14 cellular contexts compared by ENCODE assay signal in the genomic region with DNA sequence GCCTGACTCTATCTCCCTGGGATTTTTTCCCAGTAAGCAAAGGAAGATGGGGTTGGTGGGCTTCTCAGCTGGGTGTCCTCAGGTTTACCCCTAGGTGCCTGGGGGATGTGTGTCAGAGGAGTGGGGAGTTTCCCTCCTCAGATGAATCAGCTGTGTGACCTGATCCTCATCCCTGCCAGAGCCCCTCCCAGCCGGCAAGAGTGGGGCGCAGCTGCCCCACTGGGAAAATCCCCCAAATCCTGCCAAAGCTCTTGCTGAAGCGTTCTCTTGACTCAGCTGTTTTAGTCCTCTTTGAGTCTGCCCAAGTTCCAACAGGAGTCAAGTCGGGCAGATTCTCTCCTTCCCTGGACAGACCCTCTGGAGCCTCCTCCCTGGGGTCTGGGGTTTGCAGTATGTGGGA. TPM values are rescaled to one million over a fixed set of nuclear protein-coding genes. Genes with fewer than 3 reads are reported as not detected.
DNase-seq lines count a peak whose midpoint lies in the region; ATAC-seq, FAIRE-seq and TF ChIP-seq lines count a peak whose summit lies in the region.
"Had no signal": no experiment of that assay in that cellular context is flagged by ENCODE, and none has a peak within 500 bp of the region (broad histone marks: within the 10 kb centered on the region; RNA-seq: fewer than 3 reads in every experiment).

No MANE protein-coding gene starts in this region.

- peak; percentile 97 for DNase-seq in ELR (ENCODE audit: low read depth)
- peak; percentile 79 for DNase-seq in RCC 7860 (ENCODE audit: low spot score)
- peak; percentile 92 for DNase-seq in epithelial cell of esophagus (ENCODE audit: low read depth)
- peak; percentile 80 for DNase-seq in posterior vena cava (ENCODE audit: low spot score)
- DNase-seq in cerebellar nuclear complex (lab: John Stamatoyannopoulos, UW) = no peak
- DNase-seq: DMS 273 treated with DMSO at 0.1 percent for 48 hours, heart right ventricle, NCI-H146 had no signal

- intact Hi-C loops in posterior vena cava (cut with DNase I) = no loop called here

- ATAC-seq in GM18517 (IDR thresholded peaks at IDR 0.05; ENCODE audit: unreplicated experiment) (no peak), GM21619 (IDR thresholded peaks at IDR 0.05; ENCODE audit: unreplicated experiment) (no peak), GM19328 (IDR thresholded peaks at IDR 0.05; ENCODE audit: unreplicated experiment) (no peak)
- ATAC-seq: heart right ventricle had no signal

- no peak overlapping the region for H3K4me3 ChIP-seq in epithelial cell of esophagus (ENCODE audit: low read length)
- H3K4me3 ChIP-seq: cardiac muscle cell, heart right ventricle, tibial nerve had no signal

- TF ChIP-seq CTCF in epithelial cell of esophagus (IDR thresholded peaks at IDR 0.05; ENCODE audit: insufficient read depth, low read depth, low read length, missing control alignments) = no peak

- FAIRE-seq in RCC 7860 (lab: Jason Lieb, UNC) = no peak
- FAIRE-seq: GM18507 had no signal

RNA-seq across cellular contexts. Expression of gene C11orf68, which starts 6.0 kb away (rescaled TPM):
- 10 to 100 TPM; 35.7 to 36.0 TPM for total RNA-seq in posterior vena cava

RNA-seq across cellular contexts. Expression of gene DRAP1, which starts 6.4 kb away (rescaled TPM):
- 10 to 100 TPM; 76.0 to 92.2 TPM for total RNA-seq in posterior vena cava

RNA-seq across cellular contexts. Expression of gene FOSL1, which starts 12.7 kb away (rescaled TPM):
- 10 to 100 TPM in 1 of 2 donors, 1 to 10 TPM in 1; 7.4 to 38.7 TPM for total RNA-seq in posterior vena cava

RNA-seq across cellular contexts. Expression of gene CCDC85B, which starts 22.4 kb away (rescaled TPM):
- total RNA-seq in posterior vena cava = 10 to 100 TPM; 31.8 to 36.7 TPM

RNA-seq across cellular contexts. Expression of gene FIBP, which starts 24.6 kb away (rescaled TPM):
- total RNA-seq in posterior vena cava = 10 to 100 TPM; 39.7 to 40.8 TPM

Comparison
In these comparisons a context has a peak if more than half of its experiments do, and no peak if none do; other contexts are left out.
1. DNase-seq: peak in ELR (single experiment), RCC 7860 (single experiment), epithelial cell of esophagus (single experiment) and posterior vena cava (single experiment); none in cerebellar nuclear complex (0 of 2).